25 cellular contexts compared by ENCODE assay signal in genomic region chr22:39452740-39453040, GRCh38. TPM values are rescaled to one million over a fixed set of nuclear protein-coding genes. Genes with fewer than 3 reads are reported as not detected.
DNase-seq lines count a peak whose midpoint lies in the region; ATAC-seq and TF ChIP-seq lines count a peak whose summit lies in the region.
"Had no signal": no experiment of that assay in that cellular context is flagged by ENCODE, and none has a peak within 500 bp of the region (broad histone marks: within the 10 kb centered on the region; RNA-seq: fewer than 3 reads in every experiment).

No MANE protein-coding gene starts in this region.

- no peaks in the 10 kb centered on the region for H3K9me3 ChIP-seq in DOHH2 (ENCODE audit: control insufficient read depth, insufficient read depth, low read length)
- no peaks in the 10 kb centered on the region for H3K9me3 ChIP-seq in endodermal cell (ENCODE audit: control insufficient read depth, low read length)
- no peaks in the 10 kb centered on the region for H3K9me3 ChIP-seq in neural progenitor cell (ENCODE audit: low read depth)
- H3K9me3 ChIP-seq: body of pancreas, thoracic aorta had no signal

- peaks cover 29% of the 10 kb centered on the region for H3K27me3 Mint-ChIP-seq in endodermal cell (ENCODE audit: insufficient read depth)
- peaks cover 22% of the 10 kb centered on the region for H3K27me3 Mint-ChIP-seq in neural progenitor cell (ENCODE audit: insufficient read depth, low read depth)

- 94 to 96% methylated on average over 5 to 6 of the region's 6 CpGs for WGBS in endodermal cell (ENCODE audit: insufficient coverage in 1 of 2, insufficient read length in 1 of 2), 2 experiments

- H3K27ac Mint-ChIP-seq in endodermal cell (no peak overlapping the region), neural progenitor cell (no peak overlapping the region)
- H3K27ac Mint-ChIP-seq: activated naive CD8-positive, alpha-beta T cell treated with anti-CD3 and anti-CD28 coated beads for 36 hours; activated T-helper 1 cell treated with anti-CD3 and anti-CD28 coated beads, Interleukin-12 subunit alpha, Interleukin-12 subunit beta, Interleukin-2, Interleukin-4 antibody, amounts not matched to agents 30 ng/mL and 10 ng/mL and 1 ng/mL, durations not matched to agents 14 hours and 24 hours and 36 hours; GM23338 had no signal

- H3K4me2 ChIP-seq in DOHH2 (ENCODE audit: low read length) (peak overlapping the region; percentile 64), neural progenitor cell (no peak overlapping the region)
- H3K4me2 ChIP-seq: GM23338 had no signal

- H4K20me1 ChIP-seq in DOHH2 (ENCODE audit: control insufficient read depth, insufficient read depth, low read depth, low read length) (no peaks in the 10 kb centered on the region), neural progenitor cell (ENCODE audit: low read depth) (no peaks in the 10 kb centered on the region)

- no peak overlapping the region for H3K9ac ChIP-seq in endodermal cell (ENCODE audit: extremely low read depth, low read length, poor library complexity, severe bottlenecking)
- H3K9ac ChIP-seq in neural progenitor cell = no peak overlapping the region

- H3K9me2 ChIP-seq in DOHH2 (replicated peaks; ENCODE audit: control insufficient read depth, low read length) = no peaks in the 10 kb centered on the region

- peaks cover 16% of the 10 kb centered on the region for H3K4me1 Mint-ChIP-seq in endodermal cell
- H3K4me1 Mint-ChIP-seq in neural progenitor cell = peaks cover 38% of the 10 kb centered on the region

- H3K9me3 Mint-ChIP-seq in endodermal cell (peaks cover 3% of the 10 kb centered on the region), neural progenitor cell (peaks cover 4% of the 10 kb centered on the region)
- H3K9me3 Mint-ChIP-seq: activated T-helper 1 cell treated with anti-CD3 and anti-CD28 coated beads, Interleukin-12 subunit alpha, Interleukin-12 subunit beta, Interleukin-2, Interleukin-4 antibody, amounts not matched to agents 30 ng/mL and 10 ng/mL and 1 ng/mL, durations not matched to agents 14 hours and 24 hours and 36 hours; GM23338 had no signal

- H3K36me3 Mint-ChIP-seq in endodermal cell (ENCODE audit: low read depth) (no peaks in the 10 kb centered on the region), neural progenitor cell (peaks cover 3% of the 10 kb centered on the region)

- H3K4me3 ChIP-seq in DOHH2 (ENCODE audit: low read length) (peak overlapping the region; percentile 17; the same call in 1 of the 2 replicates), endodermal cell (ENCODE audit: low read length) (no peak overlapping the region), neural progenitor cell (no peak overlapping the region)
- H3K4me3 ChIP-seq: body of pancreas, GM23338, thoracic aorta had no signal

- ATAC-seq in HG02884 (IDR thresholded peaks at IDR 0.05; ENCODE audit: unreplicated experiment) = no peak
- no peak for ATAC-seq in GM21423 (IDR thresholded peaks at IDR 0.05; ENCODE audit: unreplicated experiment)
- no peak for ATAC-seq in GM21576 (IDR thresholded peaks at IDR 0.05; ENCODE audit: unreplicated experiment)
- ATAC-seq: body of pancreas, GM23338 had no signal

- DNase-seq in OCI-M1 (lab: John Stamatoyannopoulos, UW) (peak; percentile 91), endodermal cell (no peak), neural progenitor cell (ENCODE audit: low spot score) (no peak), midbrain (lab: John Stamatoyannopoulos, UW) (no peak)
- DNase-seq: activated CD4-positive, alpha-beta T cell treated with anti-CD3 and anti-CD28 coated beads for 1 hour; activated CD8-positive, alpha-beta memory T cell treated with anti-CD3 and anti-CD28 coated beads for 24 hours; activated naive CD8-positive, alpha-beta T cell treated with anti-CD3 and anti-CD28 coated beads for 36 hours; body of pancreas; COR-L47; foreskin fibroblast; hippocampal formation; islet precursor cell; mammary epithelial cell; NCI-H1436; NCI-H2171 treated with DMSO at 0.1 percent for 48 hours; NCI-H69; SIG-M5; stimulated activated CD4-positive, alpha-beta T cell treated with anti-CD3 and anti-CD28 coated beads, Interleukin-12 subunit alpha, Interleukin-12 subunit beta, amount 100 ng/mL, for 4 hours had no signal

- no peak overlapping the region for H2AFZ ChIP-seq in neural progenitor cell (replicated peaks)
- H2AFZ ChIP-seq: GM23338 had no signal

- H3K4me3 Mint-ChIP-seq in endodermal cell (no peak overlapping the region), neural progenitor cell (peak overlapping the region; percentile 22)
- H3K4me3 Mint-ChIP-seq: activated naive CD8-positive, alpha-beta T cell treated with anti-CD3 and anti-CD28 coated beads for 36 hours; activated T-helper 1 cell treated with anti-CD3 and anti-CD28 coated beads, Interleukin-12 subunit alpha, Interleukin-12 subunit beta, Interleukin-2, Interleukin-4 antibody, amounts not matched to agents 30 ng/mL and 10 ng/mL and 1 ng/mL, durations not matched to agents 14 hours and 24 hours and 36 hours; GM23338 had no signal

- H3K4me1 ChIP-seq in DOHH2 (ENCODE audit: control insufficient read depth, low read length) = peaks cover 77% of the 10 kb centered on the region
- peaks cover 11% of the 10 kb centered on the region for H3K4me1 ChIP-seq in endodermal cell (ENCODE audit: control insufficient read depth, insufficient read depth, low read length)
- H3K4me1 ChIP-seq in neural progenitor cell = peaks cover 25% of the 10 kb centered on the region

- H3K36me3 ChIP-seq in DOHH2 (ENCODE audit: control insufficient read depth, low read length) (peaks cover 8% of the 10 kb centered on the region; the same call in 1 of the 2 replicates), endodermal cell (ENCODE audit: control insufficient read depth, insufficient read depth, low read length) (no peaks in the 10 kb centered on the region), neural progenitor cell (no peaks in the 10 kb centered on the region)
- H3K36me3 ChIP-seq: thoracic aorta had no signal

- H3K27ac ChIP-seq in DOHH2 (ENCODE audit: low read depth, low read length) = peak overlapping the region; percentile 97
- peak overlapping the region; percentile 44 for H3K27ac ChIP-seq in endodermal cell (ENCODE audit: low read depth, low read length)
- H3K27ac ChIP-seq in neural progenitor cell = no peak overlapping the region
- H3K27ac ChIP-seq: body of pancreas, thoracic aorta had no signal

- H3K27me3 ChIP-seq in DOHH2 (ENCODE audit: control insufficient read depth, low read length) = no peaks in the 10 kb centered on the region
- H3K27me3 ChIP-seq in endodermal cell (ENCODE audit: control insufficient read depth, insufficient read depth, low read length, poor library complexity, severe bottlenecking) = peaks cover 13% of the 10 kb centered on the region
- peaks cover 13% of the 10 kb centered on the region for H3K27me3 ChIP-seq in neural progenitor cell

- TF ChIP-seq CTCF in DOHH2 (IDR thresholded peaks at IDR 0.05; ENCODE audit: low read depth, low read length, poor library complexity, severe bottlenecking) = no peak
- no peak for TF ChIP-seq CTCF in endodermal cell (conservative IDR thresholded peaks at IDR 0.05)
- no peak for TF ChIP-seq CTCF in neural progenitor cell (IDR thresholded peaks at IDR 0.05)

- H3K79me2 ChIP-seq in DOHH2 (ENCODE audit: control insufficient read depth, low read length) (peaks cover 47% of the 10 kb centered on the region), neural progenitor cell (ENCODE audit: low read depth) (no peaks in the 10 kb centered on the region)

- peaks cover 25% of the 10 kb centered on the region for H3F3A ChIP-seq in DOHH2 (ENCODE audit: control insufficient read depth, insufficient read depth)
- H3F3A ChIP-seq in neural progenitor cell (ENCODE audit: low read depth) = peaks cover 42% of the 10 kb centered on the region

RNA-seq across cellular contexts. Expression of gene MGAT3, which starts 4.1 kb away (rescaled TPM):
- 10 to 100 TPM in 1 of 2 donors, 1 to 10 TPM in 1; 9.0 to 16.7 TPM for total RNA-seq in endodermal cell
- polyA plus RNA-seq in endodermal cell (2013, experiment 1 of 2) = 14.9 TPM
- 12.0 TPM for polyA plus RNA-seq in endodermal cell (2013, experiment 2 of 2)
- total RNA-seq in neural progenitor cell (ENCODE audit: low replicate concordance) = 7.5 and 18.5 TPM in 2 replicates
- polyA plus RNA-seq: mammary epithelial cell had no signal

RNA-seq across cellular contexts. Expression of gene MIEF1, which starts 49.4 kb away (rescaled TPM):
- total RNA-seq in endodermal cell (10 to 100 TPM; 36.0 to 43.3 TPM), neural progenitor cell (ENCODE audit: low replicate concordance) (22.0 and 32.7 TPM in 2 replicates)
- polyA plus RNA-seq in endodermal cell (2013, experiment 1 of 2) = 28.1 TPM
- 26.6 TPM for polyA plus RNA-seq in endodermal cell (2013, experiment 2 of 2)

RNA-seq across cellular contexts. Expression of gene TAB1, which starts 53.1 kb away (rescaled TPM):
- total RNA-seq in endodermal cell = 10 to 100 TPM; 27.1 to 35.2 TPM
- 24.4 TPM for polyA plus RNA-seq in endodermal cell (2013, experiment 1 of 2)
- polyA plus RNA-seq in endodermal cell (2013, experiment 2 of 2) = 22.6 TPM
- 15.8 and 28.7 TPM in 2 replicates for total RNA-seq in neural progenitor cell (ENCODE audit: low replicate concordance)
